In the genomic region with DNA sequence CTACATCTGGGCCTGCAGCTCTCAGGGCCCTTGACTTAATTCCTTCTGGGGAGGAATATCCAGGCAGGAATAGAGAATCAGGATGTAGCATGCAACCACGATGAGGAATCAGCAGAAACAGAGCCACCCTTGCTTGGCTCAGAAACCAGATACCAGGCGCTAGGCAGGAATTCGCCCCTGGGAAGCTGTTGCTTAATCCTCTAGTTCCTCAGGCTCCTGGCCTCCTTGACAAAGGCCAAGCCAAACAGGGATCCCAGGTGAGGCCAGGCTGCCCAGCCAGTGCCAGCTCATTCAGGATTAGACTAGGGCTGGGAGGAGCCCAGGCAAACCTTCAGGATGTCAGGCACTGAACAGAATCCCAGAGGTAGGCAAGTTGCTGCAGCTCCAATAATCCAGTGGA, we compare ENCODE assay signal across 12 cellular contexts. TPM values are rescaled to one million over a fixed set of nuclear protein-coding genes. Genes with fewer than 3 reads are reported as not detected.
A peak's percentile ranks its signal among the peaks of the same experiment; 100 is the strongest.
DNase-seq lines count a peak whose midpoint lies in the region; ATAC-seq and TF ChIP-seq lines count a peak whose summit lies in the region.
"Had no signal": no experiment of that assay in that cellular context is flagged by ENCODE, and none has a peak within 500 bp of the region (broad histone marks: within the 10 kb centered on the region; RNA-seq: fewer than 3 reads in every experiment).

No MANE protein-coding gene starts in this region.

- no peak for TF ChIP-seq EP300 in gastroesophageal sphincter (IDR thresholded peaks at IDR 0.05)

- no CpG with 5 or more reads among the region's 3 CpGs for WGBS in gastroesophageal sphincter (ENCODE audit: low coverage in 1 of 2), 2 donors

- TF ChIP-seq POLR2A in gastroesophageal sphincter (IDR thresholded peaks at IDR 0.05), result no peak

- H3K27ac Mint-ChIP-seq in natural killer cell, result no peak overlapping the region
- H3K27ac Mint-ChIP-seq: activated CD8-positive, alpha-beta memory T cell treated with anti-CD3 and anti-CD28 coated beads, Interleukin-2, amount 10 ng/mL, durations not matched to agents 7 days and 5 days had no signal

- peaks cover 0 to 13% (median 0%) of the 10 kb centered on the region in 3 donors for H3K4me1 ChIP-seq in gastroesophageal sphincter

- H3K4me3 ChIP-seq in fibroblast of the aortic adventitia (ENCODE audit: low read depth, low read length) (no peak overlapping the region), gastroesophageal sphincter (no peak overlapping the region)
- H3K4me3 ChIP-seq: ovary had no signal

- H3K27ac ChIP-seq in gastroesophageal sphincter, result no peak overlapping the region
- H3K27ac ChIP-seq: ovary had no signal

- no peaks in the 10 kb centered on the region for H3K9me3 ChIP-seq in gastroesophageal sphincter
- H3K9me3 ChIP-seq: ovary had no signal

- no peaks in the 10 kb centered on the region for H3K9me3 Mint-ChIP-seq in natural killer cell
- H3K9me3 Mint-ChIP-seq: effector memory CD8-positive, alpha-beta T cell had no signal

- peaks cover 7 to 15% of the 10 kb centered on the region in 2 donors for H3K4me1 Mint-ChIP-seq in natural killer cell

- DNase-seq in ELR (ENCODE audit: low read depth) (peak; percentile 77), SHP77 treated with DMSO at 0.1 percent for 48 hours (lab: John Stamatoyannopoulos, UW) (peak; percentile 13), fibroblast of the aortic adventitia (ENCODE audit: low read depth) (peak; percentile 79), renal cortical epithelial cell (ENCODE audit: low read depth) (peak; percentile 86), natural killer cell (no peak)
- DNase-seq: activated CD8-positive, alpha-beta memory T cell treated with anti-CD3 and anti-CD28 coated beads, Interleukin-2, amount 10 ng/mL, durations not matched to agents 7 days and 5 days; effector memory CD8-positive, alpha-beta T cell; ovary; stimulated activated naive CD4-positive, alpha-beta T cell treated with Interleukin-2 at 50 U/mL for 16 hours had no signal

- H3K4me3 Mint-ChIP-seq in natural killer cell, result no peak overlapping the region
- H3K4me3 Mint-ChIP-seq: activated CD8-positive, alpha-beta memory T cell treated with anti-CD3 and anti-CD28 coated beads, Interleukin-2, amount 10 ng/mL, durations not matched to agents 7 days and 5 days; effector memory CD8-positive, alpha-beta T cell had no signal

- H3K27me3 Mint-ChIP-seq in natural killer cell (ENCODE audit: low read depth in 2 of 2), result peaks cover 7% of the 10 kb centered on the region in 2 donors
- H3K27me3 Mint-ChIP-seq: activated CD8-positive, alpha-beta memory T cell treated with anti-CD3 and anti-CD28 coated beads, Interleukin-2, amount 10 ng/mL, durations not matched to agents 7 days and 5 days had no signal

- H3K36me3 Mint-ChIP-seq in natural killer cell, result no peaks in the 10 kb centered on the region
- H3K36me3 Mint-ChIP-seq: activated CD8-positive, alpha-beta memory T cell treated with anti-CD3 and anti-CD28 coated beads, Interleukin-2, amount 10 ng/mL, durations not matched to agents 7 days and 5 days had no signal

- intact Hi-C loops in natural killer cell (cut with micrococcal nuclease), result no loop called here

- H3K36me3 ChIP-seq in gastroesophageal sphincter, result no peaks in the 10 kb centered on the region
- H3K36me3 ChIP-seq: ovary had no signal

- ATAC-seq in GM19463 (IDR thresholded peaks at IDR 0.05; ENCODE audit: unreplicated experiment), result no peak
- ATAC-seq in natural killer cell, result no peak
- ATAC-seq in gastroesophageal sphincter, result no peak
- ATAC-seq in HG03354 (IDR thresholded peaks at IDR 0.05; ENCODE audit: poor library complexity, severe bottlenecking, unreplicated experiment), result no peak
- ATAC-seq: activated CD8-positive, alpha-beta memory T cell treated with anti-CD3 and anti-CD28 coated beads, Interleukin-2, amount 10 ng/mL, durations not matched to agents 7 days and 5 days; effector memory CD8-positive, alpha-beta T cell had no signal

- H3K27me3 ChIP-seq in gastroesophageal sphincter, result no peaks in the 10 kb centered on the region
- H3K27me3 ChIP-seq: ovary had no signal

- TF ChIP-seq CTCF in fibroblast of the aortic adventitia (IDR thresholded peaks at IDR 0.05; ENCODE audit: insufficient read depth, low read length) (no peak), natural killer cell (IDR thresholded peaks at IDR 0.05) (no peak), gastroesophageal sphincter (IDR thresholded peaks at IDR 0.05) (no peak)

RNA-seq across cellular contexts. Expression of a gene that starts 48.2 kb away (rescaled TPM):
- 62.9 and 79.4 TPM in 2 replicates for total RNA-seq in fibroblast of the aortic adventitia (ENCODE audit: low replicate concordance)
- 53.0 and 79.6 TPM in 2 replicates for total RNA-seq in renal cortical epithelial cell
- 100 to 1,000 TPM; 186 to 315 (median 266) TPM for total RNA-seq in natural killer cell
- 100 to 1,000 TPM in 3 of 4 donors, 10 to 100 TPM in 1; 70.1 to 107 (median 104) TPM for total RNA-seq in gastroesophageal sphincter
